ENCODE assay signal across 8 cellular contexts in genomic region chrX:40736170-40736505, GRCh38. TPM values are rescaled to one million over a fixed set of nuclear protein-coding genes. Genes with fewer than 3 reads are reported as not detected.
DNase-seq lines count a peak whose midpoint lies in the region; ATAC-seq and TF ChIP-seq lines count a peak whose summit lies in the region.

No MANE protein-coding gene starts in this region.

- 1 to 2% methylated on average over 13 to 17 of the region's 17 CpGs for WGBS in lower leg skin, 2 donors
- 0 to 5% methylated on average over 14 to 17 of the region's 17 CpGs for WGBS in upper lobe of left lung, 2 donors

- H3K4me2 ChIP-seq in BLaER1 treated with 17β-estradiol and CSF1 and Interleukin-3, amounts not matched to agents 10 nM and 100 nM, result peak overlapping the region; percentile 76 to 96 (median 84)

- in situ Hi-C loops in brain microvascular endothelial cell (cut with HindIII; ENCODE audit: low pct_ligation_motif_present, low sequenced_read_pairs), result no loop called here

- no peak for TF ChIP-seq EP300 in upper lobe of left lung (IDR thresholded peaks at IDR 0.05)

- H3K4me3 ChIP-seq in BLaER1 treated with 17β-estradiol and CSF1 and Interleukin-3, amounts not matched to agents 10 nM and 100 nM, result peak overlapping the region; percentile 63 to 84 (median 74)
- H3K4me3 ChIP-seq in brain microvascular endothelial cell (ENCODE audit: low read depth, low read length) (peak overlapping the region; percentile 77), lower leg skin (ENCODE audit: low read depth, poor library complexity, severe bottlenecking) (peak overlapping the region; percentile 66), upper lobe of left lung (peak overlapping the region; percentile 58 to 83 (median 65))

- H3K27ac ChIP-seq in BLaER1 treated with 17β-estradiol and CSF1 and Interleukin-3, amounts not matched to agents 10 nM and 100 nM, result peak overlapping the region; percentile 73 to 93 (median 86)
- H3K27ac ChIP-seq in brain microvascular endothelial cell (peak overlapping the region; percentile 89), upper lobe of left lung (peak overlapping the region; percentile 91 to 97 (median 93))

- TF ChIP-seq POLR2A in lower leg skin (IDR thresholded peaks at IDR 0.05) (no peak), upper lobe of left lung (IDR thresholded peaks at IDR 0.05) (no peak)

- DNase-seq in brain microvascular endothelial cell (no peak), lower leg skin (ENCODE audit: low spot score in 2 of 2) (no peak), upper lobe of left lung (no peak), NCI-H524 treated with DMSO at 0.1 percent for 48 hours (lab: John Stamatoyannopoulos, UW) (no peak), SKM-1 treated with dmso at 0.1 percent for 144 hours (lab: John Stamatoyannopoulos, UW; ENCODE audit: unreplicated experiment) (no peak)

- H4K20me1 ChIP-seq in BLaER1 treated with 17β-estradiol and CSF1 and Interleukin-3, amounts not matched to agents 10 nM and 100 nM, result peaks cover 23 to 51% (median 37%) of the 10 kb centered on the region in 11 experiments; a peak in 21 of 22 replicates

- ATAC-seq in HG03460 (IDR thresholded peaks at IDR 0.05; ENCODE audit: unreplicated experiment), result peak; percentile 1
- ATAC-seq in upper lobe of left lung (ENCODE audit: low FRiP score in 2 of 2), result peak in 1 of 2 donors; percentile 3
- no peak for ATAC-seq in GM21528 (IDR thresholded peaks at IDR 0.05; ENCODE audit: low FRiP score, unreplicated experiment)

- no peak for TF ChIP-seq CTCF in brain microvascular endothelial cell (IDR thresholded peaks at IDR 0.05; ENCODE audit: low read depth, low read length, missing control alignments)
- TF ChIP-seq CTCF in lower leg skin (IDR thresholded peaks at IDR 0.05), result no peak
- peak in 1 of 6 experiments; percentile 6 for TF ChIP-seq CTCF in upper lobe of left lung (IDR thresholded peaks at IDR 0.05)

- no peaks in the 10 kb centered on the region for H3K36me3 ChIP-seq in BLaER1 treated with 17β-estradiol and CSF1 and Interleukin-3, amounts not matched to agents 10 nM and 100 nM
- H3K36me3 ChIP-seq in brain microvascular endothelial cell (replicated peaks), result no peaks in the 10 kb centered on the region
- H3K36me3 ChIP-seq in upper lobe of left lung, result no peaks in the 10 kb centered on the region

- H3K4me1 ChIP-seq in BLaER1 treated with 17β-estradiol and CSF1 and Interleukin-3, amounts not matched to agents 10 nM and 100 nM, result peaks cover 14 to 35% (median 27%) of the 10 kb centered on the region in 10 experiments; a peak in 18 of 20 replicates
- H3K4me1 ChIP-seq in upper lobe of left lung, result peaks cover 0 to 36% (median 2%) of the 10 kb centered on the region in 4 donors

- peaks cover 84 to 95% (median 93%) of the 10 kb centered on the region in 11 experiments for H3K27me3 ChIP-seq in BLaER1 treated with 17β-estradiol and CSF1 and Interleukin-3, amounts not matched to agents 10 nM and 100 nM
- H3K27me3 ChIP-seq in brain microvascular endothelial cell (replicated peaks) (no peaks in the 10 kb centered on the region), upper lobe of left lung (no peaks in the 10 kb centered on the region)

- peak overlapping the region; percentile 77 to 89 (median 85) for H3K9ac ChIP-seq in BLaER1 treated with 17β-estradiol and CSF1 and Interleukin-3, amounts not matched to agents 10 nM and 100 nM

- no peaks in the 10 kb centered on the region for H3K9me3 ChIP-seq in BLaER1 treated with 17β-estradiol and CSF1 and Interleukin-3, amounts not matched to agents 10 nM and 100 nM (replicated peaks in 1 of 11)
- no peaks in the 10 kb centered on the region for H3K9me3 ChIP-seq in upper lobe of left lung

- intact Hi-C loops in lower leg skin (cut with DNase I; ENCODE audit: low total_unique reads), result no loop called here

RNA-seq across cellular contexts. Expression of gene MED14, which starts 0.8 kb away (rescaled TPM):
- total RNA-seq in lower leg skin, result 10 to 100 TPM; 27.4 to 36.8 (median 35.0) TPM
- total RNA-seq in upper lobe of left lung, result 10 to 100 TPM; 20.4 to 49.2 (median 37.8) TPM
